36 cellular contexts compared by ENCODE assay signal in genomic region chr20:14937021-14937420, GRCh38.
"Had no signal": no experiment of that assay in that cellular context is flagged by ENCODE, and none has a peak within 500 bp of the region (broad histone marks: within the 10 kb centered on the region; RNA-seq: fewer than 3 reads in every experiment).

No MANE protein-coding gene starts in this region.

- H3K27me3 Mint-ChIP-seq: activated CD4-positive, alpha-beta memory T cell treated with anti-CD3 and anti-CD28 coated beads for 36 hours; activated CD4-positive, alpha-beta T cell treated with anti-CD3 and anti-CD28 coated beads for 36 hours; activated CD4-positive, alpha-beta T cell treated with anti-CD3 and anti-CD28 coated beads, Interleukin-2, amount 10 ng/mL, durations not matched to agents 24 days and 14 days; activated CD8-positive, alpha-beta memory T cell treated with anti-CD3 and anti-CD28 coated beads, Interleukin-2, amount 10 ng/mL, durations not matched to agents 7 days and 5 days; activated naive CD4-positive, alpha-beta T cell treated with anti-CD3 and anti-CD28 coated beads, Interleukin-2, amount 50 U/mL, for 24 hours; activated naive CD8-positive, alpha-beta T cell treated with anti-CD3 and anti-CD28 coated beads for 36 hours; activated naive CD8-positive, alpha-beta T cell treated with anti-CD3 and anti-CD28 coated beads, Interleukin-2, amount 50 U/mL, for 24 hours; central memory CD8-positive, alpha-beta T cell; effector memory CD8-positive, alpha-beta T cell; T-cell had no signal

- H3K9me3 ChIP-seq: adrenal gland, body of pancreas, gastrocnemius medialis had no signal

- H3K27me3 ChIP-seq: adrenal gland, body of pancreas, cardiac muscle cell, esophagus muscularis mucosa, foreskin keratinocyte, gastrocnemius medialis had no signal

- H3K27ac ChIP-seq: adrenal gland, body of pancreas, cardiac muscle cell, esophagus muscularis mucosa, foreskin keratinocyte, gastrocnemius medialis had no signal

- H3K36me3 Mint-ChIP-seq: activated CD4-positive, alpha-beta memory T cell treated with anti-CD3 and anti-CD28 coated beads for 36 hours; activated CD8-positive, alpha-beta memory T cell treated with anti-CD3 and anti-CD28 coated beads, Interleukin-2, amount 10 ng/mL, durations not matched to agents 7 days and 5 days; activated naive CD4-positive, alpha-beta T cell treated with anti-CD3 and anti-CD28 coated beads, Interleukin-2, amount 50 U/mL, for 24 hours; activated naive CD8-positive, alpha-beta T cell treated with anti-CD3 and anti-CD28 coated beads for 36 hours; T-cell had no signal

- H3K4me3 ChIP-seq: adrenal gland, body of pancreas, cardiac muscle cell, esophagus muscularis mucosa, gastrocnemius medialis had no signal

- H3K4me1 ChIP-seq: adrenal gland, body of pancreas, esophagus muscularis mucosa, foreskin keratinocyte, gastrocnemius medialis had no signal

- H3K4me1 Mint-ChIP-seq: activated CD4-positive, alpha-beta T cell treated with anti-CD3 and anti-CD28 coated beads for 36 hours; activated CD4-positive, alpha-beta T cell treated with anti-CD3 and anti-CD28 coated beads, Interleukin-2, amount 10 ng/mL, durations not matched to agents 24 days and 14 days; activated CD8-positive, alpha-beta memory T cell treated with anti-CD3 and anti-CD28 coated beads, Interleukin-2, amount 10 ng/mL, durations not matched to agents 7 days and 5 days; activated naive CD4-positive, alpha-beta T cell treated with anti-CD3 and anti-CD28 coated beads, Interleukin-2, amount 50 U/mL, for 24 hours; activated naive CD8-positive, alpha-beta T cell treated with anti-CD3 and anti-CD28 coated beads for 36 hours; activated naive CD8-positive, alpha-beta T cell treated with anti-CD3 and anti-CD28 coated beads, Interleukin-2, amount 50 U/mL, for 24 hours; central memory CD8-positive, alpha-beta T cell; T-cell had no signal

- ATAC-seq: activated CD4-positive, alpha-beta T cell treated with anti-CD3 and anti-CD28 coated beads for 36 hours; activated CD8-positive, alpha-beta memory T cell treated with anti-CD3 and anti-CD28 coated beads, Interleukin-2, amount 10 ng/mL, durations not matched to agents 7 days and 5 days; activated CD8-positive, alpha-beta T cell treated with anti-CD3 and anti-CD28 coated beads, Interleukin-2, amount 10 ng/mL, durations not matched to agents 7 days and 5 days; activated naive CD8-positive, alpha-beta T cell treated with anti-CD3 and anti-CD28 coated beads, Interleukin-2, amount 50 U/mL, for 24 hours; body of pancreas; effector memory CD8-positive, alpha-beta T cell; foreskin keratinocyte; gastrocnemius medialis; T-cell had no signal

- H3K27ac Mint-ChIP-seq: activated CD4-positive, alpha-beta memory T cell treated with anti-CD3 and anti-CD28 coated beads for 36 hours; activated CD4-positive, alpha-beta T cell treated with anti-CD3 and anti-CD28 coated beads for 36 hours; activated CD4-positive, alpha-beta T cell treated with anti-CD3 and anti-CD28 coated beads, Interleukin-2, amount 10 ng/mL, durations not matched to agents 24 days and 14 days; activated CD8-positive, alpha-beta memory T cell treated with anti-CD3 and anti-CD28 coated beads, Interleukin-2, amount 10 ng/mL, durations not matched to agents 7 days and 5 days; activated CD8-positive, alpha-beta T cell treated with anti-CD3 and anti-CD28 coated beads, Interleukin-2, amount 10 ng/mL, durations not matched to agents 7 days and 5 days; activated naive CD4-positive, alpha-beta T cell treated with anti-CD3 and anti-CD28 coated beads for 36 hours; activated naive CD4-positive, alpha-beta T cell treated with anti-CD3 and anti-CD28 coated beads, Interleukin-2, amount 50 U/mL, for 24 hours; activated naive CD8-positive, alpha-beta T cell treated with anti-CD3 and anti-CD28 coated beads for 36 hours; activated naive CD8-positive, alpha-beta T cell treated with anti-CD3 and anti-CD28 coated beads, Interleukin-2, amount 50 U/mL, for 24 hours; activated T-helper 1 cell treated with anti-CD3 and anti-CD28 coated beads, Interleukin-12 subunit alpha, Interleukin-12 subunit beta, Interleukin-2, Interleukin-4 antibody, amounts not matched to agents 30 ng/mL and 10 ng/mL and 1 ng/mL, durations not matched to agents 14 hours and 24 hours and 36 hours; activated T-helper 2 cell treated with anti-CD3 and anti-CD28 coated beads, Interferon-gamma antibody, Interleukin-2, Interleukin-4, amounts not matched to agents 10 μg/mL and 5 μg/mL and 100 μg/mL, durations not matched to agents 14 hours and 24 hours and 36 hours; effector memory CD8-positive, alpha-beta T cell; T-cell; T-helper 1 cell treated with Interleukin-12 subunit alpha and Interleukin-12 subunit beta and Interleukin-4 antibody, amounts not matched to agents 30 μg/mL and 1 μg/mL, for 36 hours had no signal

- DNase-seq: activated CD4-positive, alpha-beta memory T cell treated with anti-CD3 and anti-CD28 coated beads for 36 hours; activated CD4-positive, alpha-beta T cell treated with anti-CD3 and anti-CD28 coated beads for 36 hours; activated CD4-positive, alpha-beta T cell treated with anti-CD3 and anti-CD28 coated beads, Interleukin-2, amount 10 ng/mL, durations not matched to agents 24 days and 14 days; activated CD4-positive, CD25-positive, alpha-beta regulatory T cell; activated CD4-positive, CD25-positive, alpha-beta regulatory T cell treated with anti-CD3 and anti-CD28 coated beads, Interleukin-2, amount 50 U/mL, for 72 hours; activated CD8-positive, alpha-beta memory T cell treated with anti-CD3 and anti-CD28 coated beads, Interleukin-2, amount 10 ng/mL, durations not matched to agents 7 days and 5 days; activated CD8-positive, alpha-beta memory T cell treated with anti-CD3 and anti-CD28 coated beads, Interleukin-2, amount 50 U/mL, for 4 hours; activated CD8-positive, alpha-beta T cell treated with anti-CD3 and anti-CD28 coated beads, Interleukin-2, amount 10 ng/mL, durations not matched to agents 7 days and 5 days; activated effector memory CD4-positive, alpha-beta T cell treated with anti-CD3 and anti-CD28 coated beads, Interleukin-2, amount 50 U/mL, for 16 hours; activated naive CD4-positive, alpha-beta T cell treated with anti-CD3 and anti-CD28 coated beads for 36 hours; activated naive CD8-positive, alpha-beta T cell treated with anti-CD3 and anti-CD28 coated beads for 36 hours; activated naive CD8-positive, alpha-beta T cell treated with anti-CD3 and anti-CD28 coated beads, Interleukin-2, amount 50 U/mL, for 24 hours; activated T-cell treated with anti-CD3 and anti-CD28 coated beads, Interleukin-2, amount 50 U/mL, for 1 hour; activated T-cell treated with anti-CD3 and anti-CD28 coated beads, Interleukin-2, amount 50 U/mL, for 48 hours; adrenal gland; amygdala; aorta; body of pancreas; cortex of kidney; dermis blood vessel endothelial cell; effector CD4-positive, alpha-beta T cell; effector memory CD8-positive, alpha-beta T cell; erythroblast; foreskin keratinocyte; gastrocnemius medialis; glutamatergic neuron; SW 1271; T-cell; T1000 had no signal

- H3K9me3 Mint-ChIP-seq: activated naive CD4-positive, alpha-beta T cell treated with anti-CD3 and anti-CD28 coated beads, Interleukin-2, amount 50 U/mL, for 24 hours had no signal

- H3K36me3 ChIP-seq: adrenal gland, cardiac muscle cell, esophagus muscularis mucosa, gastrocnemius medialis had no signal

- H3K4me3 Mint-ChIP-seq: activated CD4-positive, alpha-beta memory T cell treated with anti-CD3 and anti-CD28 coated beads for 36 hours; activated CD4-positive, alpha-beta T cell treated with anti-CD3 and anti-CD28 coated beads for 36 hours; activated CD4-positive, alpha-beta T cell treated with anti-CD3 and anti-CD28 coated beads, Interleukin-2, amount 10 ng/mL, durations not matched to agents 24 days and 14 days; activated CD8-positive, alpha-beta memory T cell treated with anti-CD3 and anti-CD28 coated beads, Interleukin-2, amount 10 ng/mL, durations not matched to agents 7 days and 5 days; activated CD8-positive, alpha-beta T cell treated with anti-CD3 and anti-CD28 coated beads, Interleukin-2, amount 10 ng/mL, durations not matched to agents 7 days and 5 days; activated naive CD4-positive, alpha-beta T cell treated with anti-CD3 and anti-CD28 coated beads for 36 hours; activated naive CD4-positive, alpha-beta T cell treated with anti-CD3 and anti-CD28 coated beads, Interleukin-2, amount 50 U/mL, for 24 hours; activated naive CD8-positive, alpha-beta T cell treated with anti-CD3 and anti-CD28 coated beads for 36 hours; activated naive CD8-positive, alpha-beta T cell treated with anti-CD3 and anti-CD28 coated beads, Interleukin-2, amount 50 U/mL, for 24 hours; activated T-helper 1 cell treated with anti-CD3 and anti-CD28 coated beads, Interleukin-12 subunit alpha, Interleukin-12 subunit beta, Interleukin-2, Interleukin-4 antibody, amounts not matched to agents 30 ng/mL and 10 ng/mL and 1 ng/mL, durations not matched to agents 14 hours and 24 hours and 36 hours; central memory CD8-positive, alpha-beta T cell; effector memory CD8-positive, alpha-beta T cell; T-cell; T-helper 1 cell treated with Interleukin-12 subunit alpha and Interleukin-12 subunit beta and Interleukin-4 antibody, amounts not matched to agents 30 μg/mL and 1 μg/mL, for 36 hours had no signal
